9 cellular contexts compared by ENCODE assay signal in the genomic region with DNA sequence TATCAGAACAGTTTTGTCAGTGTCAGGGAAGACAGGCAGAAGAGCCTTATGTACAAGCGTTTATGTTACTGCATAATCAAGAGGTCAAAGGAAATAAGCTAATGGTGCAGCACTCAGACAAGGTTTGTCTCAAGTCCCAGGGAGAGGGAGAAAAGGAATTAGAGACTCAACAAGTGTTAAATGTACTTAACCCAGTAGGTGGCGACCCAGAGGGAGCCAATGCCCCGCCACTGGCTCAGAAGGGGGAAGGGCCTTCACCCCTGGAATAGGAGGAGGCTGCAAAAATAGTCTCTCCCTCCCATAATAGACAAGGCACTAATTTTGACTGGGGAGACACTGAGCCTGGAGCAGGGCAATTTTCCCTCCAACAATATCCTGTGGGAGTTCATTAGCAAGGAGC.
DNase-seq lines count a peak whose midpoint lies in the region; ATAC-seq and TF ChIP-seq lines count a peak whose summit lies in the region.
"Had no signal": no experiment of that assay in that cellular context is flagged by ENCODE, and none has a peak within 500 bp of the region (broad histone marks: within the 10 kb centered on the region; RNA-seq: fewer than 3 reads in every experiment).

No MANE protein-coding gene starts in this region.

- DNase-seq in AG20443 (ENCODE audit: low spot score) (peak; percentile 29), NCI-H2227 (lab: John Stamatoyannopoulos, UW; ENCODE audit: unreplicated experiment) (peak; percentile 34), fibroblast of pulmonary artery (ENCODE audit: low read depth) (no peak), T1000 (lab: John Stamatoyannopoulos, UW) (no peak), DMS153 (lab: John Stamatoyannopoulos, UW) (no peak), globus pallidus (ENCODE audit: low spot score) (no peak)
- DNase-seq in activated naive CD4-positive, alpha-beta T cell (lab: John Stamatoyannopoulos, UW) = no peak

- ATAC-seq in GM18867 (IDR thresholded peaks at IDR 0.05; ENCODE audit: unreplicated experiment) = peak; percentile 38

- no peak overlapping the region for H3K4me3 ChIP-seq in fibroblast of pulmonary artery (replicated peaks; ENCODE audit: low read depth, low read length)
- H3K4me3 ChIP-seq: SK-N-MC had no signal

- TF ChIP-seq CTCF in fibroblast of pulmonary artery (IDR thresholded peaks at IDR 0.05; ENCODE audit: low read length, missing control alignments) = peak; percentile 37

Comparison
In these comparisons a context has a peak if more than half of its experiments do, and no peak if none do; other contexts are left out.
1. DNase-seq: peak in AG20443 (single experiment) and NCI-H2227 (single experiment); none in fibroblast of pulmonary artery (single experiment), T1000 (single experiment), activated naive CD4-positive, alpha-beta T cell (0 of 4), DMS153 (single experiment) and globus pallidus (single experiment).